1 cellular context compared by ENCODE assay signal in the genomic region with DNA sequence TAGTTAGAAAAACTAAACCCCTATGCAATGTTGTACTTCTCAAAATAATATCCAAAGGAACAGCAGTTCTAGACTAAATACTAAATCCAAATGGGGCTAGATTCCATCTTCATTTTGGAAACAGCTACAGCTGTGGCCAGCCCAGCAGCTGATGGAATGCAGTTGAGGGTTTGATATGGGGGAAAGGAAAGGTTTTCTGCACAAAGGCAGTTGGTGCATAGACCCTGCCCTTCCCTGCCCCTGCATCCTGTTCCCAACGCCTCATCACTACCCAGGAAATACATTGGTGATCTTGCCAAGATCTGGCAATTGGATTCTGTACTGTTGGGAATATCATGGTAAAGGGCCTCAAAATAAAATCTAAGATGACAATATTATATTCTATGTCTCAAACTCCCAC.
TF ChIP-seq lines count a peak whose summit lies in the region.

No MANE protein-coding gene starts in this region.

TF ChIP-seq in IMR-90, 13 proteins besides CTCF, POLR2A, EP300 and RAD21 (continued from another document):
- TF ChIP-seq BHLHE40 (IDR thresholded peaks at IDR 0.05; ENCODE audit: low read depth, low read length) (no peak), FOS (IDR thresholded peaks at IDR 0.05; ENCODE audit: low read depth, low read length) (no peak), RCOR1 (IDR thresholded peaks at IDR 0.05; ENCODE audit: insufficient replicate concordance, low read length) (no peak), CEBPB (IDR thresholded peaks at IDR 0.05; ENCODE audit: low read depth, low read length) (no peak)
- TF ChIP-seq, protein P1, sequence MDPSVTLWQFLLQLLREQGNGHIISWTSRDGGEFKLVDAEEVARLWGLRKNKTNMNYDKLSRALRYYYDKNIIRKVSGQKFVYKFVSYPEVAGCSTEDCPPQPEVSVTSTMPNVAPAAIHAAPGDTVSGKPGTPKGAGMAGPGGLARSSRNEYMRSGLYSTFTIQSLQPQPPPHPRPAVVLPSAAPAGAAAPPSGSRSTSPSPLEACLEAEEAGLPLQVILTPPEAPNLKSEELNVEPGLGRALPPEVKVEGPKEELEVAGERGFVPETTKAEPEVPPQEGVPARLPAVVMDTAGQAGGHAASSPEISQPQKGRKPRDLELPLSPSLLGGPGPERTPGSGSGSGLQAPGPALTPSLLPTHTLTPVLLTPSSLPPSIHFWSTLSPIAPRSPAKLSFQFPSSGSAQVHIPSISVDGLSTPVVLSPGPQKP (IDR thresholded peaks at IDR 0.05; ENCODE audit: borderline replicate concordance, low read depth, low read length): no peak
